ENCODE assay signal across 8 cellular contexts in genomic region chr6:134519456-134519855, GRCh38.
DNase-seq lines count a peak whose midpoint lies in the region; ATAC-seq and TF ChIP-seq lines count a peak whose summit lies in the region.

No MANE protein-coding gene starts in this region.

- no peaks in the 10 kb centered on the region for H3K79me2 ChIP-seq in osteoblast (ENCODE audit: insufficient read depth, low read length)

- no peak for TF ChIP-seq CTCF in NB4 (IDR thresholded peaks at IDR 0.05; ENCODE audit: low read depth, low read length)
- TF ChIP-seq CTCF in osteoblast (IDR thresholded peaks at IDR 0.05; ENCODE audit: extremely low read depth, low read depth, low read length), result no peak
- no peak for TF ChIP-seq CTCF in endodermal cell (conservative IDR thresholded peaks at IDR 0.05)

- H3K27me3 ChIP-seq in osteoblast (ENCODE audit: insufficient read depth, low read length), result no peaks in the 10 kb centered on the region
- no peaks in the 10 kb centered on the region for H3K27me3 ChIP-seq in endodermal cell (ENCODE audit: control insufficient read depth, insufficient read depth, low read length, poor library complexity, severe bottlenecking)

- ATAC-seq in GM19351 (IDR thresholded peaks at IDR 0.05; ENCODE audit: unreplicated experiment), result peak; percentile 79

- TF ChIP-seq POLR2A in NB4 (IDR thresholded peaks at IDR 0.05; ENCODE audit: extremely low read depth, insufficient read length) (no peak), erythroblast (IDR thresholded peaks at IDR 0.05; ENCODE audit: low read length) (no peak)

- peaks cover 3% of the 10 kb centered on the region for H3K36me3 Mint-ChIP-seq in activated naive CD8-positive, alpha-beta T cell
- no peaks in the 10 kb centered on the region for H3K36me3 Mint-ChIP-seq in endodermal cell (ENCODE audit: low read depth)

- no peaks in the 10 kb centered on the region for H3K9me3 Mint-ChIP-seq in activated naive CD8-positive, alpha-beta T cell (ENCODE audit: low read depth)
- no peaks in the 10 kb centered on the region for H3K9me3 Mint-ChIP-seq in endodermal cell

- no peaks in the 10 kb centered on the region for H3K9me3 ChIP-seq in osteoblast (ENCODE audit: low read depth, low read length)
- no peaks in the 10 kb centered on the region for H3K9me3 ChIP-seq in endodermal cell (ENCODE audit: control insufficient read depth, low read length)

- WGBS in endodermal cell (ENCODE audit: insufficient coverage in 1 of 2, insufficient read length in 1 of 2), 2 experiments, result 91% methylated on average over 4 of the region's 4 CpGs

- no peaks in the 10 kb centered on the region for H3K36me3 ChIP-seq in osteoblast (ENCODE audit: insufficient read depth, low read length)
- H3K36me3 ChIP-seq in endodermal cell (ENCODE audit: control insufficient read depth, insufficient read depth, low read length), result no peaks in the 10 kb centered on the region

- peaks cover 52% of the 10 kb centered on the region for H3K4me1 Mint-ChIP-seq in activated naive CD8-positive, alpha-beta T cell (ENCODE audit: low read depth)
- H3K4me1 Mint-ChIP-seq in endodermal cell, result peaks cover 10% of the 10 kb centered on the region

- no peak overlapping the region for H3K9ac ChIP-seq in endodermal cell (ENCODE audit: extremely low read depth, low read length, poor library complexity, severe bottlenecking)

- H4K20me1 ChIP-seq in osteoblast (ENCODE audit: insufficient read depth, low read length), result no peaks in the 10 kb centered on the region

- peak; percentile 85 for DNase-seq in NB4 (ENCODE audit: low read depth)
- DNase-seq in osteoblast (ENCODE audit: insufficient read length, low spot score, missing footprints), result no peak
- DNase-seq in erythroblast (lab: John Stamatoyannopoulos, UW), result no peak
- no peak for DNase-seq in T1000 (lab: John Stamatoyannopoulos, UW)
- DNase-seq in endodermal cell, result no peak
- no peak for DNase-seq in NCI-H510A treated with DMSO at 0.1 percent for 48 hours (lab: John Stamatoyannopoulos, UW)

- no peaks in the 10 kb centered on the region for H3K27me3 Mint-ChIP-seq in activated naive CD8-positive, alpha-beta T cell
- H3K27me3 Mint-ChIP-seq in endodermal cell (ENCODE audit: insufficient read depth), result no peaks in the 10 kb centered on the region

- peak overlapping the region; percentile 7 for H2AFZ ChIP-seq in osteoblast (ENCODE audit: low read length)

- peak overlapping the region; percentile 89 for H3K27ac Mint-ChIP-seq in activated naive CD8-positive, alpha-beta T cell
- no peak overlapping the region for H3K27ac Mint-ChIP-seq in endodermal cell

- peak overlapping the region; percentile 77 for H3K4me3 Mint-ChIP-seq in activated naive CD8-positive, alpha-beta T cell
- H3K4me3 Mint-ChIP-seq in endodermal cell, result no peak overlapping the region

- H3K27ac ChIP-seq in osteoblast (ENCODE audit: low read depth, low read length) (no peak overlapping the region), endodermal cell (ENCODE audit: low read depth, low read length) (no peak overlapping the region)

- H3K4me2 ChIP-seq in osteoblast (ENCODE audit: insufficient read depth, low read length), result no peak overlapping the region

- H3K4me3 ChIP-seq in NB4 (ENCODE audit: low read depth, low read length) (no peak overlapping the region), osteoblast (ENCODE audit: insufficient read depth, low read length) (no peak overlapping the region), endodermal cell (ENCODE audit: low read length) (no peak overlapping the region)

- H3K4me1 ChIP-seq in osteoblast (ENCODE audit: insufficient read depth, low read length) (peaks cover 34% of the 10 kb centered on the region), endodermal cell (ENCODE audit: control insufficient read depth, insufficient read depth, low read length) (no peaks in the 10 kb centered on the region)
